Comparison of ENCODE assay signal across 13 cellular contexts in the genomic region with DNA sequence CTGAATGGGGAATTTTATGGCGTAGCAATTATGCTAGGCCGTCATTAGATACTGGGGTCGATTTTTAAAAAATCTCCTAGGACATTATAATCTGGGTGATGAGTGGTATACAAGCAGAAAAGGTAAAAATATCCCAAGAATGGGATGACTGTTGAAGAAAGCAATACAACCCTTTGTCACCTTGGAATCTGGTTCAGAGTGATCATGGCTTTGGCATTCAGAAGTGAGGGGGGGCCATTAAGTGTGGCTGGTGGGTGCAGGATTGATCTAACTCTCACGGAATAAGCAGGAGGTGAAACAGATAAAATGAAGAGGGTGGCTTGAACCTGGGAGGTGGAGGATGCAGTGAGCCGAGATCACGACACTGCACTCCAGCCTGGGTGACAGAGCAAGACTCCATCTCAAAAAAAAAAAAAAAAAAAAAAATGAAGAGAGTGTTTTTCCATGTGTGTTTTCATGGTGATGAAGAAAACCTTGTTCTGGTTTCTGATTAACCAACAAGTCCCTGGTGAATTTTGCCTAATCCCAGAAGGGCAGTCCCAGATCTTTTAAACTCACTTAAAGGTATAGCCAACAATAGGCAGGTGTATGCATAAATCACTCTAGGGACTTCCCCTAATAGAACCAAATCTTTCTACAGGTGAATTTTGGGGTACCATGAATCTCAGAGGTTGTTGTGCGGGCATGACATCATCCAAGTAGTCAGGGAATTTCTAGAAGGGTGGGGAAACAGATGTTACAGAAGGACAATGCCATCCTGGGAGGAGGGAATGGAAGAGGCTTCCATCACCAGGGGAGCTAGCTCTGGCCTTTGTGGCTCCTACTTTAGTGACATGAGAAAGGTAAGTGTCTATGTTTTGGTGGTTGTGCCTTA. TPM values are rescaled to one million over a fixed set of nuclear protein-coding genes. Genes with fewer than 3 reads are reported as not detected.
DNase-seq lines count a peak whose midpoint lies in the region; ATAC-seq, FAIRE-seq and TF ChIP-seq lines count a peak whose summit lies in the region.
"Had no signal": no experiment of that assay in that cellular context is flagged by ENCODE, and none has a peak within 500 bp of the region (broad histone marks: within the 10 kb centered on the region; RNA-seq: fewer than 3 reads in every experiment).

No MANE protein-coding gene starts in this region.

- H3K9me3 ChIP-seq in GM12878 (replicated peaks; ENCODE audit: control insufficient read depth, insufficient read depth, low read length) (no peaks in the 10 kb centered on the region), spleen (no peaks in the 10 kb centered on the region)

- no peak for TF ChIP-seq EP300 in GM12878 (IDR thresholded peaks at IDR 0.05; ENCODE audit: borderline replicate concordance in 1 of 2, control insufficient read depth in 1 of 2, low read depth in 2 of 2, low read length in 2 of 2)

- no TSS peak for BruUV-seq in GM12878 (replicated peaks; lab: Mats Ljungman, UMichigan)

- no peak for TF ChIP-seq POLR2A in GM12878 (IDR thresholded peaks at IDR 0.05; ENCODE audit: low read depth, low read length)
- TF ChIP-seq POLR2A in spleen (IDR thresholded peaks at IDR 0.05), result no peak

- H3K27me3 ChIP-seq in GM12878 (replicated peaks in 1 of 2; ENCODE audit: control insufficient read depth in 2 of 2, insufficient read depth in 2 of 2, low read length in 1 of 2) (no peaks in the 10 kb centered on the region), spleen (replicated peaks in 1 of 7) (peaks cover 0 to 5% (median 0%) of the 10 kb centered on the region in 7 donors)

- no peaks in the 10 kb centered on the region for H3K36me3 ChIP-seq in GM12878 (ENCODE audit: control insufficient read depth in 2 of 2, insufficient read depth in 2 of 2, low read length in 1 of 2)
- H3K36me3 ChIP-seq in spleen, result no peaks in the 10 kb centered on the region

- no peaks in the 10 kb centered on the region for H3K36me3 Mint-ChIP-seq in HFFc6 (ENCODE audit: low read depth)

- H3K4me2 ChIP-seq in GM12878 (ENCODE audit: control insufficient read depth, insufficient read depth), result no peak overlapping the region

- DNase-seq in EL (peak; percentile 18), HFFc6 (no peak), GM12878 (ENCODE audit: low read depth, low spot score) (no peak), spleen (peak; percentile 1), AG20443 (ENCODE audit: low spot score) (no peak)
- DNase-seq: NCI-H1694, NCI-H2107, NCI-H226, NCI-H526, SIG-M5 had no signal

- ATAC-seq in GM12878, result peak; percentile 10
- ATAC-seq in HG03521 (IDR thresholded peaks at IDR 0.05; ENCODE audit: unreplicated experiment), result no peak
- no peak for ATAC-seq in HG02759 (IDR thresholded peaks at IDR 0.05; ENCODE audit: unreplicated experiment)

- FAIRE-seq in GM12878 (lab: Jason Lieb, UNC), result no peak
- FAIRE-seq: GM12892 had no signal

- H4K20me1 ChIP-seq in GM12878 (ENCODE audit: control insufficient read depth, insufficient read depth), result no peaks in the 10 kb centered on the region

- H3K27me3 Mint-ChIP-seq in HFFc6 (ENCODE audit: insufficient read depth), result peaks cover 11% of the 10 kb centered on the region

- no peak for TF ChIP-seq RAD21 in GM12878 (IDR thresholded peaks at IDR 0.05; ENCODE audit: insufficient read depth, low read depth, low read length)

- no peak overlapping the region for H3K9ac ChIP-seq in GM12878 (ENCODE audit: control insufficient read depth, insufficient read depth, low read length)

- RAD21 ChIA-PET in GM12878 (lab: Charles Lee; ENCODE audit: unreplicated experiment), result interaction anchor here (0.8 to 7.3 kb wide), 5 partner anchors 15 to 146 kb away, joined by 3 to 69 read pairs (median 4); partner anchors contain the start of gene DCAF1

- no peaks in the 10 kb centered on the region; the same call in 1 of the 2 replicates for H3K4me1 ChIP-seq in GM12878 (ENCODE audit: control insufficient read depth, insufficient read depth, low read length)
- peaks cover 20 to 28% (median 24%) of the 10 kb centered on the region in 6 donors for H3K4me1 ChIP-seq in spleen

- H3K4me3 Mint-ChIP-seq in HFFc6, result no peak overlapping the region

- intact Hi-C loops in GM12878 (cut with micrococcal nuclease; ENCODE audit: unreplicated experiment) (loop anchor here (2.0 kb wide), 1 partner anchor 33 kb away; no protein-coding TSS in a partner anchor), spleen (cut with DNase I; ENCODE audit: low total_unique reads) (no loop called here)

- SMC1A ChIA-PET in GM12878 (lab: Charles Lee; ENCODE audit: uncharacterized antibody, unreplicated experiment), result interaction anchor here (0.9 to 3.1 kb wide), 6 partner anchors 9 to 148 kb away, joined by 3 to 31 read pairs (median 4); partner anchors contain the start of genes DCAF1 and TEX264

- peaks cover 53% of the 10 kb centered on the region for H3K4me1 Mint-ChIP-seq in HFFc6 (ENCODE audit: low read depth)

- TF ChIP-seq CTCF in HFFc6 (IDR thresholded peaks at IDR 0.05) (no peak), GM12878 (IDR thresholded peaks at IDR 0.05 in 2 of 3, conservative IDR thresholded peaks at IDR 0.05 in 1 of 3; ENCODE audit: control insufficient read depth in 2 of 3, extremely low read depth in 1 of 3, insufficient read depth in 1 of 3, low read depth in 3 of 3, low read length in 3 of 3) (no peak), spleen (IDR thresholded peaks at IDR 0.05 in 8 of 11, conservative IDR thresholded peaks at IDR 0.05 in 3 of 11) (no peak)

- CTCF ChIA-PET in GM12878 (lab: Yijun Ruan, JAX), result interaction anchor here (1.1 to 7.2 kb wide), 3 partner anchors 34 to 146 kb away, joined by 4 to 72 read pairs (median 5); partner anchors contain the start of gene DCAF1

- whole genome bisulfite sequencing in GM12878 (ENCODE audit: insufficient coverage, insufficient replicate concordance, low lambda C conversion rate, missing lambda C conversion rate), result 38% methylated on average over 5 of the region's 7 CpGs
- WGBS in spleen, 5 donors, result 81 to 86% (median 83%) methylated on average over 7 of the region's 7 CpGs

- H3K4me3 ChIP-seq in GM12878, result no peak overlapping the region
- H3K4me3 ChIP-seq in spleen, result no peak overlapping the region

- H2AFZ ChIP-seq in GM12878 (ENCODE audit: control insufficient read depth, low read depth, low read length), result no peak overlapping the region

- H3K9me3 Mint-ChIP-seq in HFFc6, result no peaks in the 10 kb centered on the region

- in situ Hi-C loops in GM12878 (cut with MboI), result no loop called here

- no peak overlapping the region for H3K27ac ChIP-seq in GM12878 (ENCODE audit: control insufficient read depth, insufficient read depth)
- no peak overlapping the region for H3K27ac ChIP-seq in spleen

- peaks cover 25% of the 10 kb centered on the region for H3K79me2 ChIP-seq in GM12878 (ENCODE audit: control insufficient read depth, insufficient read depth, low read length)

- peak overlapping the region; percentile 45 for H3K27ac Mint-ChIP-seq in HFFc6

- POLR2A ChIA-PET in GM12878 (lab: Charles Lee), result interaction anchor here (1.0 to 4.5 kb wide), 2 partner anchors 15 to 35 kb away, joined by 10 to 38 read pairs; partner anchors contain the start of gene DCAF1

TF ChIP-seq in GM12878, 131 proteins besides CTCF, POLR2A, EP300 and RAD21 (continues in another document):
- peak; percentile 86; the same call in 2 of the 3 replicates for TF ChIP-seq POU2F2 (IDR thresholded peaks at IDR 0.05; ENCODE audit: borderline replicate concordance, low read depth, low read length)
- no peak for TF ChIP-seq SPI1 (IDR thresholded peaks at IDR 0.05; ENCODE audit: borderline replicate concordance, insufficient read depth, low read depth, low read length)
- 0 out of 4 replicates have a peak, but pooled peaks of 1 of the 2 experiments have one; percentile 27 for TF ChIP-seq IKZF2 (IDR thresholded peaks at IDR 0.05)

RNA-seq across cellular contexts. Expression of gene RAD54L2, which starts 3.1 kb away (rescaled TPM):
- 10 to 100 TPM; 18.6 to 21.3 (median 19.5) TPM for total RNA-seq in HFFc6 (2021; fragmentation: NEBNext Ultra II Directional; extraction: Animal tissue kit (Norgen Biotek cat#: 25700))
- total RNA-seq in GM12878 (2013; cell fraction: nucleolus; rRNA removed), result 97.1 and 117 TPM in 2 replicates
- total RNA-seq in GM12878 (2014; rRNA removed) (12.0 and 12.8 TPM in 2 replicates), GM12878 (2014; rRNA removed; fragmentation: Illumina TruSeq; extraction: Trizol) (12.2 and 12.6 TPM in 2 replicates), GM12878 (2021) (23.8 and 24.7 TPM in 2 replicates), spleen (10 to 100 TPM; 22.8 to 36.7 (median 32.4) TPM)
- 5.1 TPM for polyA plus RNA-seq in GM12878 (2011; ENCODE audit: low read depth)
- polyA plus RNA-seq in GM12878 (2011; rRNA removed) (7.0 and 8.0 TPM in 2 replicates), GM12878 (2014; fragmentation: Illumina TruSeq; extraction: Trizol) (10.3 and 10.7 TPM in 2 replicates), GM12878 (2014; fragmentation: Nextera tagmentation; extraction: Ambion mirVana) (1 to 10 TPM; 2.2 to 4.2 TPM), GM12878 (2014; rRNA removed) (7.1 TPM in 2 replicates), GM12878 (2016; fragmentation: Nextera tagmentation; extraction: Ambion mirVana) (10 to 100 TPM; 15.2 to 16.4 TPM), spleen (1 to 10 TPM; 1.4 to 4.3 (median 2.2) TPM)
- polyA plus RNA-seq in GM12878 (2011; cell fraction: cytosol; rRNA removed), result 6.1 and 7.3 TPM in 2 replicates
- 13.9 and 15.6 TPM in 2 replicates for polyA plus RNA-seq in GM12878 (2011; cell fraction: nucleus; rRNA removed)
- polyA plus RNA-seq in GM12878 (2012), result 4.6 and 7.9 TPM in 2 replicates
- 31.8 and 37.1 TPM in 2 replicates for polyA minus RNA-seq in GM12878 (2011; rRNA and poly(A)+ RNA removed)
- 12.2 and 12.8 TPM in 2 replicates for polyA minus RNA-seq in GM12878 (2011; cell fraction: cytosol; rRNA and poly(A)+ RNA removed)
- polyA minus RNA-seq in GM12878 (2011; cell fraction: nucleus; rRNA and poly(A)+ RNA removed), result 17.3 and 29.2 TPM in 2 replicates

RNA-seq across cellular contexts. Expression of gene DCAF1, which starts 35.6 kb away (rescaled TPM):
- 10 to 100 TPM; 15.3 to 20.4 (median 18.9) TPM for total RNA-seq in HFFc6 (2021; fragmentation: NEBNext Ultra II Directional; extraction: Animal tissue kit (Norgen Biotek cat#: 25700))
- total RNA-seq in GM12878 (2013; cell fraction: nucleolus; rRNA removed), result 35.2 and 38.1 TPM in 2 replicates
- total RNA-seq in GM12878 (2014; rRNA removed), result 22.6 and 23.9 TPM in 2 replicates
- total RNA-seq in GM12878 (2014; rRNA removed; fragmentation: Illumina TruSeq; extraction: Trizol), result 22.0 and 22.9 TPM in 2 replicates
- total RNA-seq in GM12878 (2021), result 28.8 and 31.5 TPM in 2 replicates
- 11.0 TPM for polyA plus RNA-seq in GM12878 (2011; ENCODE audit: low read depth)
- polyA plus RNA-seq in GM12878 (2011; rRNA removed), result 20.8 and 24.1 TPM in 2 replicates
- 19.1 and 23.0 TPM in 2 replicates for polyA plus RNA-seq in GM12878 (2011; cell fraction: cytosol; rRNA removed)
- 20.4 and 29.3 TPM in 2 replicates for polyA plus RNA-seq in GM12878 (2011; cell fraction: nucleus; rRNA removed)
- 11.0 and 13.9 TPM in 2 replicates for polyA plus RNA-seq in GM12878 (2012)
- 33.9 and 38.4 TPM in 2 replicates for polyA plus RNA-seq in GM12878 (2014; fragmentation: Illumina TruSeq; extraction: Trizol)
- polyA plus RNA-seq in GM12878 (2014; fragmentation: Nextera tagmentation; extraction: Ambion mirVana), result 1 to 10 TPM; 2.7 to 7.8 TPM
- 22.6 and 25.2 TPM in 2 replicates for polyA plus RNA-seq in GM12878 (2014; rRNA removed)
- polyA plus RNA-seq in GM12878 (2016; fragmentation: Nextera tagmentation; extraction: Ambion mirVana), result 10 to 100 TPM; 20.1 to 22.6 TPM
- 42.8 and 51.9 TPM in 2 replicates for polyA minus RNA-seq in GM12878 (2011; rRNA and poly(A)+ RNA removed)
- polyA minus RNA-seq in GM12878 (2011; cell fraction: cytosol; rRNA and poly(A)+ RNA removed), result 14.4 and 18.5 TPM in 2 replicates
- 10.6 and 18.0 TPM in 2 replicates for polyA minus RNA-seq in GM12878 (2011; cell fraction: nucleus; rRNA and poly(A)+ RNA removed)
- 10 to 100 TPM; 22.2 to 27.4 (median 24.1) TPM for total RNA-seq in spleen
- 1 to 10 TPM; 7.0 to 9.0 (median 7.2) TPM for polyA plus RNA-seq in spleen

Comparison
In these comparisons a context has a peak if more than half of its experiments do, and no peak if none do; other contexts are left out.
1. DNase-seq: peak in EL (single experiment) and spleen (single experiment); none in HFFc6 (single experiment), GM12878 (single experiment) and AG20443 (single experiment).